In genomic region chr6:41049955-41050354, GRCh38 we compare ENCODE assay signal across 23 cellular contexts. TPM values are rescaled to one million over a fixed set of nuclear protein-coding genes. Genes with fewer than 3 reads are reported as not detected.
"Had no signal": no experiment of that assay in that cellular context is flagged by ENCODE, and none has a peak within 500 bp of the region (broad histone marks: within the 10 kb centered on the region; RNA-seq: fewer than 3 reads in every experiment).

No MANE protein-coding gene starts in this region.

- H3K36me3 ChIP-seq: esophagus squamous epithelium, neutrophil, upper lobe of left lung had no signal

- H3K4me1 ChIP-seq: parathyroid adenoma, testis had no signal

- DNase-seq: activated CD4-positive, alpha-beta T cell treated with anti-CD3 and anti-CD28 coated beads, Interleukin-2, amount 10 ng/mL, durations not matched to agents 7 days and 5 days; activated CD8-positive, alpha-beta memory T cell treated with anti-CD3 and anti-CD28 coated beads for 24 hours; activated naive CD8-positive, alpha-beta T cell treated with anti-CD3 and anti-CD28 coated beads for 36 hours; amniotic stem cell; caudate nucleus; effector memory CD8-positive, alpha-beta T cell; esophagus squamous epithelium; hypothalamus; mammary epithelial cell; naive B cell; stimulated activated CD4-positive, alpha-beta T cell treated with anti-CD3 and anti-CD28 coated beads, Interleukin-4, amount 100 ng/mL, for 24 hours; testis; upper lobe of left lung had no signal

- H3K9me3 ChIP-seq: esophagus squamous epithelium, neutrophil, testis, upper lobe of left lung had no signal

- H3K9ac ChIP-seq: parathyroid adenoma had no signal

- H3K27me3 ChIP-seq: esophagus squamous epithelium, neutrophil, testis, upper lobe of left lung had no signal

- H3K79me2 ChIP-seq: parathyroid adenoma had no signal

- H3K27ac ChIP-seq: esophagus squamous epithelium, neutrophil, parathyroid adenoma, skin epidermis, testis, upper lobe of left lung had no signal

- H3K4me3 ChIP-seq: esophagus squamous epithelium, skin epidermis, testis, upper lobe of left lung had no signal

- ATAC-seq: activated CD4-positive, CD25-positive, alpha-beta regulatory T cell treated with anti-CD3 and anti-CD28 coated beads, Interleukin-2, amount 50 U/mL, for 24 hours; effector memory CD8-positive, alpha-beta T cell; left lobe of liver; stimulated activated effector memory CD8-positive, alpha-beta T cell treated with anti-CD3 and anti-CD28 coated beads, Interleukin-12 subunit alpha, Interleukin-12 subunit beta, amount 100 ng/mL, for 72 hours had no signal

RNA-seq across cellular contexts. Expression of gene APOBEC2, which starts 3.0 kb away (rescaled TPM):
- total RNA-seq: activated CD4-positive, alpha-beta T cell treated with anti-CD3 and anti-CD28 coated beads, Interleukin-2, amount 10 ng/mL, durations not matched to agents 7 days and 5 days; activated naive CD8-positive, alpha-beta T cell treated with anti-CD3 and anti-CD28 coated beads for 36 hours; dermis microvascular lymphatic vessel endothelial cell; left lobe of liver; mammary epithelial cell; mononuclear cell; renal cortical epithelial cell; upper lobe of left lung had no signal
- polyA plus RNA-seq: mammary epithelial cell had no signal

RNA-seq across cellular contexts. Expression of gene TSPO2, which starts 7.7 kb away (rescaled TPM):
- total RNA-seq: activated CD4-positive, alpha-beta T cell treated with anti-CD3 and anti-CD28 coated beads, Interleukin-2, amount 10 ng/mL, durations not matched to agents 7 days and 5 days; activated naive CD8-positive, alpha-beta T cell treated with anti-CD3 and anti-CD28 coated beads for 36 hours; dermis microvascular lymphatic vessel endothelial cell; esophagus squamous epithelium; mammary epithelial cell; mononuclear cell; renal cortical epithelial cell; testis; upper lobe of left lung had no signal
- polyA plus RNA-seq: keratinocyte, mammary epithelial cell had no signal
